7 cellular contexts compared by ENCODE assay signal in the genomic region with DNA sequence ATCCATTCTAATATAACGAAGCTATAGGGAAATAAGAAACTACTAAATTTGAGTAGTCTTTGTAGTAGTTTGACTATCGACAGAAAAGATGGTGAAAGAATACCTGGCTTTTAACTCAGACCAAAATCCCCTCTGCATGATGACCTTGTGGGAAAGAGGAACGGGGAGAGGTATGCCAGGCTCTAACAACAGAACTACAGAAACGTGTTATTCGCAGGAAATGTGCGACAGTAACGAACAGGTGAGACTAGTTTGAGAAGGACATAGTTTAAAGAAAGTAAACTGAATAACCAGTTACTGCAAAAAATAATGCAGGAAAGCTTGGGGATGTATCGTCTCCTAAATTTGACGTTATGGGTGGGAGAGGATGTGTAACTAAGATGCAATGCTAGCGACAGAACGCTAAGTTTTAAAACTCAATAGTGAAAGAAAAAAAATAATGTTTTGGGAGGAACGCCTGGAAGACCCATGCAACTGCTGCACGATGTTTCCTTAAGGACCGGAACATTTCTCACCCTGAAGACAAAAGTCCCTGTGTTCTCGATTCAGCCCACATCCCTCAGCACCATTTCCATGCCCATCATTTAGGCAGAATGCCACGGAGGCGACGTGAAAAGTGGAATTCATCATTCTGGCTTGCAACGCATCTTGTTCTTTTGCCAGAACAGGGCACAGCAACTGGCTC. TPM values are rescaled to one million over a fixed set of nuclear protein-coding genes. Genes with fewer than 3 reads are reported as not detected.
A peak's percentile ranks its signal among the peaks of the same experiment; 100 is the strongest.
DNase-seq lines count a peak whose midpoint lies in the region; ATAC-seq, FAIRE-seq and TF ChIP-seq lines count a peak whose summit lies in the region.

No MANE protein-coding gene starts in this region.

- FAIRE-seq in H54 (lab: Jason Lieb, UNC): no peak

- peak overlapping the region; percentile 58 for H3K9ac ChIP-seq in rectal smooth muscle tissue (ENCODE audit: low read length)

- H3K27me3 ChIP-seq in SJCRH30: no peaks in the 10 kb centered on the region
- H3K27me3 ChIP-seq in rectal smooth muscle tissue (ENCODE audit: control insufficient read depth, insufficient read depth, low read length): no peaks in the 10 kb centered on the region

- TF ChIP-seq POLR2A in H54 (IDR thresholded peaks at IDR 0.05; ENCODE audit: low read depth, low read length): peak; percentile 78; the same call in 1 of the 2 replicates

- no peak for ATAC-seq in GM18502 (IDR thresholded peaks at IDR 0.05; ENCODE audit: poor library complexity, unreplicated experiment)

- DNase-seq in H54 (ENCODE audit: insufficient read length, low spot score): no peak
- peak in 1 of 2 experiments; percentile 18 for DNase-seq in SJCRH30
- DNase-seq in fibroblast of pulmonary artery (ENCODE audit: low read depth): no peak
- no peak for DNase-seq in NCI-H2029 (lab: John Stamatoyannopoulos, UW)
- DNase-seq in kidney tubule cell (ENCODE audit: low spot score): no peak

- TF ChIP-seq CTCF in fibroblast of pulmonary artery (IDR thresholded peaks at IDR 0.05; ENCODE audit: low read length, missing control alignments): no peak

- H3K4me1 ChIP-seq in SJCRH30 (peaks cover 7% of the 10 kb centered on the region; the same call in 1 of the 2 replicates), rectal smooth muscle tissue (ENCODE audit: control insufficient read depth, insufficient read depth, low read length) (peaks cover 3% of the 10 kb centered on the region)

- H3K4me3 ChIP-seq in SJCRH30 (peak overlapping the region; percentile 60), fibroblast of pulmonary artery (replicated peaks; ENCODE audit: low read depth, low read length) (peak overlapping the region; percentile 90), rectal smooth muscle tissue (ENCODE audit: low read length) (peak overlapping the region; percentile 96)

- H3K36me3 ChIP-seq in SJCRH30 (0 out of 2 replicates have a peak, but pooled peaks cover 2% of the 10 kb centered on the region), rectal smooth muscle tissue (ENCODE audit: control insufficient read depth, insufficient read depth, low read length) (no peaks in the 10 kb centered on the region)

- H3K27ac ChIP-seq in SJCRH30: peak overlapping the region; percentile 44
- H3K27ac ChIP-seq in rectal smooth muscle tissue (ENCODE audit: low read depth, low read length): peak overlapping the region; percentile 82

- no peaks in the 10 kb centered on the region for H3K9me3 ChIP-seq in SJCRH30 (replicated peaks)

RNA-seq across cellular contexts. Expression of a gene that starts 1.6 kb away (rescaled TPM):
- 26.8 and 28.9 TPM in 2 replicates for total RNA-seq in SJCRH30 (2014; rRNA removed; shearing (Covaris generic))
